Comparison of ENCODE assay signal across 37 cellular contexts in genomic region chr10:100333821-100334469, GRCh38. TPM values are rescaled to one million over a fixed set of nuclear protein-coding genes. Genes with fewer than 3 reads are reported as not detected.
"Had no signal": no experiment of that assay in that cellular context is flagged by ENCODE, and none has a peak within 500 bp of the region (broad histone marks: within the 10 kb centered on the region; RNA-seq: fewer than 3 reads in every experiment).

No MANE protein-coding gene starts in this region.

- H3K4me3 ChIP-seq: left lung, lower lobe of right lung, neural progenitor cell, skin epidermis, suprapubic skin, tibial nerve had no signal

- H3K4me1 ChIP-seq: suprapubic skin had no signal

- H3K36me3 Mint-ChIP-seq: activated naive CD8-positive, alpha-beta T cell treated with anti-CD3 and anti-CD28 coated beads for 36 hours; natural killer cell; neural progenitor cell; stimulated activated effector memory CD8-positive, alpha-beta T cell treated with anti-CD3 and anti-CD28 coated beads, Interleukin-12 subunit alpha, Interleukin-12 subunit beta, amount 100 ng/mL, for 72 hours had no signal

- H3K27ac Mint-ChIP-seq: activated naive CD4-positive, alpha-beta T cell treated with anti-CD3 and anti-CD28 coated beads for 36 hours; activated naive CD8-positive, alpha-beta T cell treated with anti-CD3 and anti-CD28 coated beads for 36 hours; activated T-helper 1 cell treated with anti-CD3 and anti-CD28 coated beads, Interleukin-12 subunit alpha, Interleukin-12 subunit beta, Interleukin-2, Interleukin-4 antibody, amounts not matched to agents 30 ng/mL and 10 ng/mL and 1 ng/mL, durations not matched to agents 14 hours and 24 hours and 36 hours; effector memory CD8-positive, alpha-beta T cell; natural killer cell; neural progenitor cell; stimulated activated effector memory CD8-positive, alpha-beta T cell treated with anti-CD3 and anti-CD28 coated beads, Interleukin-12 subunit alpha, Interleukin-12 subunit beta, amount 100 ng/mL, for 72 hours; stimulated activated naive CD8-positive, alpha-beta T cell treated with anti-CD3 and anti-CD28 coated beads, Interleukin-15, amount 100 ng/mL, for 72 hours; T-helper 1 cell treated with Interleukin-12 subunit alpha and Interleukin-12 subunit beta and Interleukin-4 antibody, amounts not matched to agents 30 μg/mL and 1 μg/mL, for 36 hours had no signal

- H3K9me3 Mint-ChIP-seq: activated naive CD4-positive, alpha-beta T cell treated with anti-CD3 and anti-CD28 coated beads for 36 hours; activated naive CD8-positive, alpha-beta T cell treated with anti-CD3 and anti-CD28 coated beads for 36 hours; activated T-helper 1 cell treated with anti-CD3 and anti-CD28 coated beads, Interleukin-12 subunit alpha, Interleukin-12 subunit beta, Interleukin-2, Interleukin-4 antibody, amounts not matched to agents 30 ng/mL and 10 ng/mL and 1 ng/mL, durations not matched to agents 14 hours and 24 hours and 36 hours; effector memory CD8-positive, alpha-beta T cell; natural killer cell; neural progenitor cell; stimulated activated effector memory CD8-positive, alpha-beta T cell treated with anti-CD3 and anti-CD28 coated beads, Interleukin-12 subunit alpha, Interleukin-12 subunit beta, amount 100 ng/mL, for 72 hours; stimulated activated naive CD8-positive, alpha-beta T cell treated with anti-CD3 and anti-CD28 coated beads, Interleukin-15, amount 100 ng/mL, for 72 hours; T-helper 1 cell treated with Interleukin-12 subunit alpha and Interleukin-12 subunit beta and Interleukin-4 antibody, amounts not matched to agents 30 μg/mL and 1 μg/mL, for 36 hours had no signal

- H3K36me3 ChIP-seq: brain microvascular endothelial cell, left lung, lower lobe of right lung, neural progenitor cell, suprapubic skin, tibial nerve, WERI-Rb-1 had no signal

- DNase-seq: activated CD4-positive, alpha-beta T cell treated with anti-CD3 and anti-CD28 coated beads for 48 hours; activated CD4-positive, alpha-beta T cell treated with anti-CD3 and anti-CD28 coated beads, Interleukin-2, amount 50 U/mL, for 48 hours; activated CD8-positive, alpha-beta memory T cell treated with anti-CD3 and anti-CD28 coated beads, Interleukin-2, amount 50 U/mL, for 4 hours; activated effector memory CD4-positive, alpha-beta T cell treated with anti-CD3 and anti-CD28 coated beads, Interleukin-2, amount 50 U/mL, for 16 hours; activated naive CD4-positive, alpha-beta T cell treated with anti-CD3 and anti-CD28 coated beads for 36 hours; activated naive CD8-positive, alpha-beta T cell treated with anti-CD3 and anti-CD28 coated beads for 36 hours; activated T-cell treated with anti-CD3 and anti-CD28 coated beads, Interleukin-2, amount 50 U/mL, for 1 hour; amniotic stem cell; brain microvascular endothelial cell; caudate nucleus; cortex of kidney; effector memory CD8-positive, alpha-beta T cell; erythroblast; foreskin melanocyte; left lung; lower lobe of right lung; mesendoderm; natural killer cell; posterior cingulate gyrus; right cardiac atrium; stimulated activated CD4-positive, alpha-beta T cell treated with anti-CD3 and anti-CD28 coated beads, Interleukin-12 subunit alpha, Interleukin-12 subunit beta, amount 100 ng/mL, for 4 hours; stimulated activated CD4-positive, alpha-beta T cell treated with anti-CD3 and anti-CD28 coated beads, Interleukin-4, amount 100 ng/mL, for 24 hours; stimulated activated naive CD8-positive, alpha-beta T cell treated with anti-CD3 and anti-CD28 coated beads, Interleukin-15, amount 100 ng/mL, for 72 hours; T-helper 9 cell; WERI-Rb-1 had no signal

- H3K4me1 Mint-ChIP-seq: stimulated activated effector memory CD8-positive, alpha-beta T cell treated with anti-CD3 and anti-CD28 coated beads, Interleukin-12 subunit alpha, Interleukin-12 subunit beta, amount 100 ng/mL, for 72 hours had no signal

- H3K27ac ChIP-seq: brain microvascular endothelial cell, left lung, lower lobe of right lung, neural progenitor cell, skin epidermis, suprapubic skin, tibial nerve, WERI-Rb-1 had no signal

- ATAC-seq: activated CD4-positive, CD25-positive, alpha-beta regulatory T cell treated with anti-CD3 and anti-CD28 coated beads, Interleukin-2, amount 50 U/mL, for 24 hours; effector memory CD8-positive, alpha-beta T cell; natural killer cell; right cardiac atrium; stimulated activated effector memory CD8-positive, alpha-beta T cell treated with anti-CD3 and anti-CD28 coated beads, Interleukin-12 subunit alpha, Interleukin-12 subunit beta, amount 100 ng/mL, for 72 hours; stimulated activated naive CD8-positive, alpha-beta T cell treated with anti-CD3 and anti-CD28 coated beads, Interleukin-15, amount 100 ng/mL, for 72 hours had no signal

- H3K27me3 Mint-ChIP-seq: activated naive CD8-positive, alpha-beta T cell treated with anti-CD3 and anti-CD28 coated beads for 36 hours had no signal

- H3K9me3 ChIP-seq: left lung, lower lobe of right lung, suprapubic skin, tibial nerve had no signal

- H3K9ac ChIP-seq: neural progenitor cell had no signal

- H3K4me3 Mint-ChIP-seq: activated naive CD4-positive, alpha-beta T cell treated with anti-CD3 and anti-CD28 coated beads for 36 hours; activated naive CD8-positive, alpha-beta T cell treated with anti-CD3 and anti-CD28 coated beads for 36 hours; activated T-helper 1 cell treated with anti-CD3 and anti-CD28 coated beads, Interleukin-12 subunit alpha, Interleukin-12 subunit beta, Interleukin-2, Interleukin-4 antibody, amounts not matched to agents 30 ng/mL and 10 ng/mL and 1 ng/mL, durations not matched to agents 14 hours and 24 hours and 36 hours; effector memory CD8-positive, alpha-beta T cell; natural killer cell; stimulated activated effector memory CD8-positive, alpha-beta T cell treated with anti-CD3 and anti-CD28 coated beads, Interleukin-12 subunit alpha, Interleukin-12 subunit beta, amount 100 ng/mL, for 72 hours; stimulated activated naive CD8-positive, alpha-beta T cell treated with anti-CD3 and anti-CD28 coated beads, Interleukin-15, amount 100 ng/mL, for 72 hours; T-helper 1 cell treated with Interleukin-12 subunit alpha and Interleukin-12 subunit beta and Interleukin-4 antibody, amounts not matched to agents 30 μg/mL and 1 μg/mL, for 36 hours had no signal

RNA-seq across cellular contexts. Expression of gene PKD2L1, which starts 3.9 kb away (rescaled TPM):
- total RNA-seq: activated CD8-positive, alpha-beta memory T cell treated with anti-CD3 and anti-CD28 coated beads for 36 hours; activated naive CD4-positive, alpha-beta T cell treated with anti-CD3 and anti-CD28 coated beads for 36 hours; activated naive CD8-positive, alpha-beta T cell treated with anti-CD3 and anti-CD28 coated beads for 36 hours; activated T-helper 1 cell treated with anti-CD3 and anti-CD28 coated beads, Interleukin-12 subunit alpha, Interleukin-12 subunit beta, Interleukin-2, Interleukin-4 antibody, amounts not matched to agents 30 ng/mL and 10 ng/mL and 1 ng/mL, durations not matched to agents 14 hours and 24 hours and 36 hours; astrocyte; chondrocyte; natural killer cell; right cardiac atrium; suprapubic skin; urinary bladder had no signal
- polyA plus RNA-seq: right cardiac atrium, urinary bladder had no signal
